10 cellular contexts compared by ENCODE assay signal in genomic region chr19:5436101-5436947, GRCh38. TPM values are rescaled to one million over a fixed set of nuclear protein-coding genes. Genes with fewer than 3 reads are reported as not detected.
DNase-seq lines count a peak whose midpoint lies in the region; ATAC-seq, FAIRE-seq and TF ChIP-seq lines count a peak whose summit lies in the region.
"Had no signal": no experiment of that assay in that cellular context is flagged by ENCODE, and none has a peak within 500 bp of the region (broad histone marks: within the 10 kb centered on the region; RNA-seq: fewer than 3 reads in every experiment).

No MANE protein-coding gene starts in this region.

- peak; percentile 48 to 65 for ATAC-seq in right cardiac atrium
- no peak for ATAC-seq in GM21528 (IDR thresholded peaks at IDR 0.05; ENCODE audit: low FRiP score, unreplicated experiment)
- ATAC-seq in GM18520 (IDR thresholded peaks at IDR 0.05; ENCODE audit: unreplicated experiment), result no peak

- H3K27me3 ChIP-seq in right cardiac atrium (ENCODE audit: control insufficient read depth, insufficient read depth), result no peaks in the 10 kb centered on the region
- peaks cover 5% of the 10 kb centered on the region for H3K27me3 ChIP-seq in thyroid gland

- intact Hi-C loops in right cardiac atrium (cut with DNase I), result no loop called here
- intact Hi-C loops in cardiac septum (cut with DNase I), result no loop called here
- intact Hi-C loops in thyroid gland (cut with DNase I), result no loop called here

- DNase-seq in right cardiac atrium (peak in 1 of 3 donors; percentile 82), cardiac septum (ENCODE audit: low spot score) (no peak), OCI-M2 (lab: John Stamatoyannopoulos, UW; ENCODE audit: unreplicated experiment) (peak; percentile 8), hippocampal formation (lab: John Stamatoyannopoulos, UW) (peak; percentile 12 to 24), urothelium cell line (ENCODE audit: low spot score) (peak; percentile 96), thyroid gland (no peak)
- DNase-seq: activated B cell treated with CpG ODN at 0.5 μM for 24 hours had no signal

- TF ChIP-seq POLR2A in thyroid gland (IDR thresholded peaks at IDR 0.05), result no peak

- H3K4me1 ChIP-seq in right cardiac atrium (ENCODE audit: control insufficient read depth, insufficient read depth, low read length) (no peaks in the 10 kb centered on the region), thyroid gland (no peaks in the 10 kb centered on the region)

- FAIRE-seq in urothelium cell line (lab: Jason Lieb, UNC), result no peak
- FAIRE-seq: frontal cortex had no signal

- no peak for TF ChIP-seq CTCF in thyroid gland (IDR thresholded peaks at IDR 0.05)

- 2% methylated on average over 41 of the region's 41 CpGs for WGBS in right cardiac atrium
- WGBS in thyroid gland, 2 donors, result 0% methylated on average over 15 to 30 of the region's 41 CpGs

- peak overlapping the region; percentile 22 for H3K4me3 ChIP-seq in right cardiac atrium (ENCODE audit: low read length)
- no peak overlapping the region for H3K4me3 ChIP-seq in thyroid gland (replicated peaks in 1 of 3)

- H3K27ac ChIP-seq in right cardiac atrium (ENCODE audit: low read length) (no peak overlapping the region), thyroid gland (no peak overlapping the region)

- H3K36me3 ChIP-seq in thyroid gland, result no peaks in the 10 kb centered on the region

- H3K9me3 ChIP-seq in right cardiac atrium (ENCODE audit: control insufficient read depth, low read length) (no peaks in the 10 kb centered on the region), thyroid gland (no peaks in the 10 kb centered on the region)

RNA-seq across cellular contexts. Expression of gene ZNRF4, which starts 18.9 kb away (rescaled TPM):
- total RNA-seq in right cardiac atrium (not detected), cardiac septum (not detected), thyroid gland (under 1 TPM in 1 of 4 donors, not detected in 3; 0.40 TPM)
- not detected for polyA plus RNA-seq in right cardiac atrium
- total RNA-seq: activated B cell treated with CpG ODN at 0.5 μM for 24 hours, frontal cortex had no signal

Comparison
In these comparisons a context has a peak if more than half of its experiments do, and no peak if none do; other contexts are left out.
1. ATAC-seq: peak in right cardiac atrium (2 of 2); none in GM21528 (single experiment) and GM18520 (single experiment).
2. DNase-seq: peak in OCI-M2 (single experiment), hippocampal formation (2 of 2) and urothelium cell line (single experiment); none in cardiac septum (single experiment) and thyroid gland (0 of 2).